8 cellular contexts compared by ENCODE assay signal in the genomic region with DNA sequence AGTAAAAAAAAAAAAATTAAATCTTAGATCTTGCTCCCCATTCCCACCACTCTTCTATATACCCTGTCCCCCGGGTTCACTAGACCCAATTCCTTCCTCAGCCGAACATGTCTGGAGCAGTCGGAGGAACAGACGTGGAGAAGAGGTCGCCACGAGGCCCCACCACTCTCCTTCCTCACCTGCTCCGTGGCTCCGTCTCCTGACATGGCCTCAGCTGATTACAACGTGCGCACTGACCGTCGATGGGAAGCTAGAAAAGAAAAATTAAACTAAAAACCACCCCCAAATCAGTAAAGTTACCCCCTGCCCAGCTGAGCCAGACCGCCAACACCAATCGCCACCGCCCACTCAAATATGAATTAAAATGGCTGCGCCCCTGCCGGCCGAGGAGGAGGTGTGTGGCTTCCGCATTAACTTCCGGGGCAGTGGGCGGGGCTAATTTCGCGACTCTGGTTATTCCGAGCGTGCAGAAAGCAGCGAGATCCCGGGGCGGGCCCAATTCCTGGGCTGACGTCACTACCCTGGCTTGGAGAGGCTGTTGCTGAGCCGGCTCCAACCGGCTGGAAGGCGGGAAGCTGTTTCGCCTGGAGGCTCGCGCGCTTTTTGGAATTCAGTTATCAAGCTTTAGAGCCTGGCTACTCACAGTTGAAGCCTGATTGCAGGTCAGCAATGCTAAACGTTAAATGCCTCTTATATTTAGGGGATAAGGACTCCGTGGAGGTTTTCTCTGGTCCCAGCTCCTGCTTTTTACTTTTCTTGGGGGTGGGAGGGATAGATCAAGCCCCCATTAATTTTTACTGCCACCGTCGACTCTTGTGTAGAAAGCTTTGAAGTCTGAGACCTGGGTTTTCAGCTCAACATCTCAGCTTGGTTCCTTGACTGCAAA. TPM values are rescaled to one million over a fixed set of nuclear protein-coding genes. Genes with fewer than 3 reads are reported as not detected.
DNase-seq lines count a peak whose midpoint lies in the region; ATAC-seq, FAIRE-seq and TF ChIP-seq lines count a peak whose summit lies in the region.

TSS of gene CSTF3 (minus strand) at position 361 of the 886 bp plus-strand sequence. CDS start at position 206, 155 bp downstream.

- H3K9me3 Mint-ChIP-seq in activated T-cell treated with anti-CD3 and anti-CD28 coated beads, Interleukin-2, amount 50 U/mL, for 72 hours = no peaks in the 10 kb centered on the region

- no peaks in the 10 kb centered on the region for H3K9me3 ChIP-seq in DND-41 (ENCODE audit: insufficient read depth, low read length, severe bottlenecking)
- no peaks in the 10 kb centered on the region for H3K9me3 ChIP-seq in KOPT-K1 (ENCODE audit: insufficient read depth, low read length, poor library complexity, severe bottlenecking)
- no peaks in the 10 kb centered on the region for H3K9me3 ChIP-seq in muscle layer of colon (ENCODE audit: low read length)

- H3K79me2 ChIP-seq in DND-41 (ENCODE audit: insufficient read depth, low read length) = peaks cover 95% of the 10 kb centered on the region

- H3K27me3 ChIP-seq in DND-41 (ENCODE audit: insufficient read depth, low read length, poor library complexity) (no peaks in the 10 kb centered on the region), muscle layer of colon (ENCODE audit: control insufficient read depth in 1 of 2, insufficient read depth in 2 of 2, low read length in 2 of 2) (no peaks in the 10 kb centered on the region)

- peak; percentile 38 for TF ChIP-seq CTCF in DND-41 (IDR thresholded peaks at IDR 0.05; ENCODE audit: borderline replicate concordance, extremely low read depth, low read length, poor library complexity, severe bottlenecking)

- H3K9ac ChIP-seq in DND-41 (ENCODE audit: low read depth, low read length) (peak within 1 kb of the TSS; percentile 92), muscle layer of colon (ENCODE audit: low read length) (peak within 1 kb of the TSS; percentile 86)

- DNase-seq in DND-41 (peak; percentile 99), RCC 7860 (ENCODE audit: low spot score) (peak; percentile 96)
- peak; percentile 95 to 96 for DNase-seq in activated T-cell treated with anti-CD3 and anti-CD28 coated beads, Interleukin-2, amount 50 U/mL, for 72 hours
- peak; percentile 97 for DNase-seq in stimulated activated CD8-positive, alpha-beta memory T cell treated with anti-CD3 and anti-CD28 coated beads, Interleukin-7, amount 100 ng/mL, for 24 hours (ENCODE audit: low read depth)

- H3K27ac ChIP-seq in DND-41 (ENCODE audit: low read length) (peak within 1 kb of the TSS; percentile 98), KOPT-K1 (ENCODE audit: low read depth, low read length, poor library complexity, severe bottlenecking) (peak within 1 kb of the TSS; percentile 87), muscle layer of colon (ENCODE audit: low read depth, low read length) (peak within 1 kb of the TSS; percentile 55)

- peak within 1 kb of the TSS; percentile 79 for H2AFZ ChIP-seq in DND-41 (ENCODE audit: low read depth, low read length)

- H3K4me3 Mint-ChIP-seq in activated T-cell treated with anti-CD3 and anti-CD28 coated beads, Interleukin-2, amount 50 U/mL, for 72 hours = peak within 1 kb of the TSS; percentile 97 to 98

- H3K36me3 Mint-ChIP-seq in activated T-cell treated with anti-CD3 and anti-CD28 coated beads, Interleukin-2, amount 50 U/mL, for 72 hours (ENCODE audit: insufficient read depth in 2 of 2) = peaks cover 8 to 14% of the 10 kb centered on the region in 2 donors

- peaks cover 53% of the 10 kb centered on the region for H3K4me1 Mint-ChIP-seq in activated T-cell treated with anti-CD3 and anti-CD28 coated beads, Interleukin-2, amount 50 U/mL, for 72 hours (ENCODE audit: low read depth)

- H3K4me3 ChIP-seq in DND-41 (ENCODE audit: low read depth in 1 of 2, low read length in 2 of 2) (peak within 1 kb of the TSS; percentile 78 to 93), muscle layer of colon (ENCODE audit: low read depth in 1 of 2, low read length in 2 of 2) (peak within 1 kb of the TSS; percentile 72 to 93)

- H3K36me3 ChIP-seq in DND-41 (ENCODE audit: insufficient read depth, low read length) = peaks cover 16% of the 10 kb centered on the region
- H3K36me3 ChIP-seq in KOPT-K1 (ENCODE audit: insufficient read depth, low read length) = peaks cover 14% of the 10 kb centered on the region
- H3K36me3 ChIP-seq in muscle layer of colon (ENCODE audit: insufficient read depth, low read length) = no peaks in the 10 kb centered on the region

- peak; percentile 93 for ATAC-seq in DND-41 (ENCODE audit: insufficient read depth, low read depth)
- ATAC-seq in GM21786 (IDR thresholded peaks at IDR 0.05; ENCODE audit: unreplicated experiment) = peak; percentile 91
- peak; percentile 94 to 97 for ATAC-seq in activated T-cell treated with anti-CD3 and anti-CD28 coated beads, Interleukin-2, amount 50 U/mL, for 72 hours (replicated peaks in 1 of 2)
- peak; percentile 99 for ATAC-seq in esophagus mucosa

- H3K4me1 ChIP-seq in DND-41 (ENCODE audit: insufficient read depth, low read length) (peaks cover 50% of the 10 kb centered on the region), muscle layer of colon (ENCODE audit: insufficient read depth, low read length) (peaks cover 24% of the 10 kb centered on the region)

- peak within 1 kb of the TSS; percentile 99 for H3K27ac Mint-ChIP-seq in activated T-cell treated with anti-CD3 and anti-CD28 coated beads, Interleukin-2, amount 50 U/mL, for 72 hours

- peaks cover 25% of the 10 kb centered on the region; the same call in 1 of the 2 replicates for H4K20me1 ChIP-seq in DND-41 (ENCODE audit: insufficient read depth, low read length)

- H3K27me3 Mint-ChIP-seq in activated T-cell treated with anti-CD3 and anti-CD28 coated beads, Interleukin-2, amount 50 U/mL, for 72 hours (ENCODE audit: low read depth) = no peaks in the 10 kb centered on the region

- peak within 1 kb of the TSS; percentile 86 for H3K4me2 ChIP-seq in DND-41 (ENCODE audit: insufficient read depth, low read length)

- FAIRE-seq in RCC 7860 (lab: Jason Lieb, UNC) = peak; percentile 87

RNA-seq across cellular contexts. Expression of gene CSTF3, which starts in this region (rescaled TPM):
- total RNA-seq in activated T-cell treated with anti-CD3 and anti-CD28 coated beads, Interleukin-2, amount 50 U/mL, for 72 hours = 10 to 100 TPM; 29.9 to 32.8 TPM
- 13.5 TPM for total RNA-seq in esophagus mucosa

Comparison
In these comparisons a context has a peak if more than half of its experiments do, and no peak if none do; other contexts are left out.
1. Peak in every context shown above with its lines: DNase-seq, ATAC-seq, H3K4me3 ChIP-seq and H3K27ac ChIP-seq.